29 cellular contexts compared by ENCODE assay signal in the genomic region with DNA sequence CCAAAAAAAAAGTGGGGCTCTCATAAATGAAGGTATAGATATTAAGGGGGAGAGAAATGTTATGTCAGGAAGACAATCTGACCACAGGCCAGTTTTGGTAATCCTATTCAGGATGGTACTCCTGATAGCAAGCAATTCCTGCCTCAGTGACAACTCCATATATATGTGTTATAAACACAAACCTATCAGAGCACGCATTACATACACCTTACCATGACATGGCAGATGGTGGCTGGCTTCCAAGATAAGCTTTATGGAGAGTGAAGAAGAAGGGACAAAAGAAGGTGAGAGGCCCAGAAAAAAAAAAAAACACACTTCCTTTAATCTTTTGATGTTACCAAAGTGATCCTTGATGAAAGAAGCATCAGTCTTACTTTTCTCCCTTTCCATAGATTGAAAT. TPM values are rescaled to one million over a fixed set of nuclear protein-coding genes. Genes with fewer than 3 reads are reported as not detected.
A peak's percentile ranks its signal among the peaks of the same experiment; 100 is the strongest.
DNase-seq lines count a peak whose midpoint lies in the region; ATAC-seq, FAIRE-seq and TF ChIP-seq lines count a peak whose summit lies in the region.
"Had no signal": no experiment of that assay in that cellular context is flagged by ENCODE, and none has a peak within 500 bp of the region (broad histone marks: within the 10 kb centered on the region; RNA-seq: fewer than 3 reads in every experiment).

No MANE protein-coding gene starts in this region.

- H3K79me2 ChIP-seq in Karpas-422 (ENCODE audit: low read length) (no peaks in the 10 kb centered on the region), astrocyte (ENCODE audit: insufficient read depth, low read length) (no peaks in the 10 kb centered on the region), mesendoderm (ENCODE audit: control insufficient read depth, insufficient read depth, low read length) (no peaks in the 10 kb centered on the region), MM.1S (ENCODE audit: low read length) (no peaks in the 10 kb centered on the region)

- H3K4me3 Mint-ChIP-seq in astrocyte (ENCODE audit: unreplicated experiment) = no peak overlapping the region
- H3K4me3 Mint-ChIP-seq: CD14-positive monocyte; CD4-positive, alpha-beta T cell; CD8-positive, alpha-beta memory T cell; H9 had no signal

- ATAC-seq in GM18867 (IDR thresholded peaks at IDR 0.05; ENCODE audit: unreplicated experiment) = no peak
- ATAC-seq: A549, HCT116 had no signal

- no peak for TF ChIP-seq POLR2A in GM12891 (IDR thresholded peaks at IDR 0.05; ENCODE audit: low read depth, low read length)

- H3K23ac ChIP-seq in mesendoderm (ENCODE audit: low read length) = no peak overlapping the region

- no peaks in the 10 kb centered on the region for H3K27me3 ChIP-seq in Karpas-422 (ENCODE audit: low read length)
- H3K27me3 ChIP-seq in astrocyte (ENCODE audit: insufficient read depth, low read length) = no peaks in the 10 kb centered on the region
- H3K27me3 ChIP-seq in mesendoderm (ENCODE audit: insufficient read depth, low read length, poor library complexity) = no peaks in the 10 kb centered on the region
- no peaks in the 10 kb centered on the region for H3K27me3 ChIP-seq in MM.1S (replicated peaks; ENCODE audit: insufficient read depth, low read length)
- H3K27me3 ChIP-seq: BE2C; BLaER1 treated with 17β-estradiol and CSF1 and Interleukin-3, amounts not matched to agents 10 nM and 100 nM had no signal

- H4K20me1 ChIP-seq in Karpas-422 (ENCODE audit: insufficient read depth, low read depth, low read length) (no peaks in the 10 kb centered on the region), astrocyte (ENCODE audit: insufficient read depth, low read length) (no peaks in the 10 kb centered on the region), MM.1S (ENCODE audit: insufficient read depth, low read length) (no peaks in the 10 kb centered on the region)
- H4K20me1 ChIP-seq: BLaER1 treated with 17β-estradiol and CSF1 and Interleukin-3, amounts not matched to agents 10 nM and 100 nM had no signal

- H3K4me1 ChIP-seq in Karpas-422 (ENCODE audit: low read length) (no peaks in the 10 kb centered on the region), astrocyte (ENCODE audit: insufficient read depth, low read length) (no peaks in the 10 kb centered on the region), mesendoderm (ENCODE audit: control insufficient read depth, low read depth, low read length) (peaks cover 1% of the 10 kb centered on the region), MM.1S (ENCODE audit: low read length) (no peaks in the 10 kb centered on the region)
- H3K4me1 ChIP-seq: A549, BE2C had no signal

- no peak overlapping the region for H4K8ac ChIP-seq in mesendoderm (ENCODE audit: low read depth, low read length)

- H3K27ac Mint-ChIP-seq in astrocyte (ENCODE audit: unreplicated experiment) = no peak overlapping the region
- H3K27ac Mint-ChIP-seq: CD14-positive monocyte; CD4-positive, alpha-beta T cell; CD8-positive, alpha-beta memory T cell; H9 had no signal

- no peaks in the 10 kb centered on the region for H3K36me3 Mint-ChIP-seq in astrocyte (ENCODE audit: low read depth, unreplicated experiment)
- H3K36me3 Mint-ChIP-seq: CD14-positive monocyte; CD8-positive, alpha-beta memory T cell had no signal

- WGBS in mesendoderm (ENCODE audit: extremely low coverage, insufficient coverage, low lambda C conversion rate) = no CpG with 5 or more reads among the region's 1 CpG

- H3K27me3 Mint-ChIP-seq in astrocyte (ENCODE audit: low read depth, unreplicated experiment) = no peaks in the 10 kb centered on the region

- DNase-seq in CMK (ENCODE audit: low read depth) (peak; percentile 30), Karpas-422 (peak; percentile 25), astrocyte (ENCODE audit: low read depth) (no peak), mesendoderm (no peak), MM.1S (no peak), NCI-H1694 (lab: John Stamatoyannopoulos, UW) (no peak), GM12891 (ENCODE audit: insufficient read length, low spot score) (no peak)
- DNase-seq: 8988T; ACHN; AML-193; BE2C; Calu3; CD4-positive, alpha-beta T cell; CD8-positive, alpha-beta memory T cell; COR-L47; DMS53; DMS79 treated with DMSO at 0.1 percent for 48 hours; GF-D8; GM23248; H9 had no signal

- FAIRE-seq in astrocyte (lab: Jason Lieb, UNC) = peak; percentile 29
- no peak for FAIRE-seq in GM12891 (lab: Jason Lieb, UNC)
- FAIRE-seq: A549, GM12892, GM19239 had no signal

- no peaks in the 10 kb centered on the region for H3K79me1 ChIP-seq in mesendoderm (ENCODE audit: low read length)

- no peak overlapping the region for H2BK15ac ChIP-seq in mesendoderm (replicated peaks; ENCODE audit: low read depth)

- H2AK5ac ChIP-seq in mesendoderm (ENCODE audit: low read length) = no peak overlapping the region

- H3K4me3 ChIP-seq in Karpas-422 (ENCODE audit: low read length) (no peak overlapping the region), astrocyte (ENCODE audit: insufficient read depth, low read depth, low read length) (no peak overlapping the region), mesendoderm (ENCODE audit: low read length) (no peak overlapping the region), MM.1S (ENCODE audit: low read length) (no peak overlapping the region)
- H3K4me3 ChIP-seq: A549; BLaER1 treated with 17β-estradiol and CSF1 and Interleukin-3, amounts not matched to agents 10 nM and 100 nM; GM23248 had no signal

- H3K9me3 Mint-ChIP-seq in astrocyte (ENCODE audit: unreplicated experiment) = no peaks in the 10 kb centered on the region
- H3K9me3 Mint-ChIP-seq: CD4-positive, alpha-beta T cell had no signal

- no peak overlapping the region for H3K18ac ChIP-seq in mesendoderm (ENCODE audit: low read length)

- no peak overlapping the region for H3K4ac ChIP-seq in mesendoderm (ENCODE audit: low read depth, low read length)

- no peaks in the 10 kb centered on the region for H3K9me2 ChIP-seq in Karpas-422 (replicated peaks; ENCODE audit: insufficient read depth, low read length)
- H3K9me2 ChIP-seq in MM.1S (replicated peaks; ENCODE audit: insufficient read depth, low read length) = no peaks in the 10 kb centered on the region

- H3K4me2 ChIP-seq in Karpas-422 (ENCODE audit: low read depth, low read length, poor library complexity, severe bottlenecking) (no peak overlapping the region), astrocyte (ENCODE audit: low read length) (no peak overlapping the region), mesendoderm (ENCODE audit: low read length) (no peak overlapping the region), MM.1S (ENCODE audit: low read depth, low read length) (no peak overlapping the region)
- H3K4me2 ChIP-seq: A549; BLaER1 treated with 17β-estradiol and CSF1 and Interleukin-3, amounts not matched to agents 10 nM and 100 nM had no signal

- H3K9me3 ChIP-seq in Karpas-422 (ENCODE audit: low read length) (no peaks in the 10 kb centered on the region), astrocyte (ENCODE audit: insufficient read depth, low read depth, low read length) (no peaks in the 10 kb centered on the region), MM.1S (replicated peaks; ENCODE audit: insufficient read depth, low read length) (no peaks in the 10 kb centered on the region)
- H3K9me3 ChIP-seq: A549, BE2C had no signal

- H2AFZ ChIP-seq in Karpas-422 (ENCODE audit: low read length) = no peak overlapping the region
- H2AFZ ChIP-seq in astrocyte (ENCODE audit: low read depth, low read length) = no peak overlapping the region
- H2AFZ ChIP-seq in MM.1S (ENCODE audit: low read length) = no peak overlapping the region
- H2AFZ ChIP-seq: GM23248 had no signal

- no peak overlapping the region for H3K9ac ChIP-seq in Karpas-422 (ENCODE audit: low read length)
- no peak overlapping the region for H3K9ac ChIP-seq in astrocyte (ENCODE audit: low read length)
- H3K9ac ChIP-seq in mesendoderm (ENCODE audit: low read length) = no peak overlapping the region
- no peak overlapping the region for H3K9ac ChIP-seq in MM.1S (ENCODE audit: low read length)
- H3K9ac ChIP-seq: BLaER1 treated with 17β-estradiol and CSF1 and Interleukin-3, amounts not matched to agents 10 nM and 100 nM; GM23248 had no signal

- H2BK5ac ChIP-seq in mesendoderm (ENCODE audit: low read length) = no peak overlapping the region

- no peaks in the 10 kb centered on the region for H3F3A ChIP-seq in MM.1S (ENCODE audit: insufficient read depth, low read length)

- no peaks in the 10 kb centered on the region for H3K4me1 Mint-ChIP-seq in astrocyte (ENCODE audit: low read depth, unreplicated experiment)
- H3K4me1 Mint-ChIP-seq: CD8-positive, alpha-beta memory T cell had no signal

- TF ChIP-seq CTCF in astrocyte (IDR thresholded peaks at IDR 0.05; ENCODE audit: insufficient read depth, low read depth, low read length) (no peak), MM.1S (IDR thresholded peaks at IDR 0.05; ENCODE audit: low read length) (no peak)

- no peak overlapping the region for H3K56ac ChIP-seq in mesendoderm (ENCODE audit: low read length)

- no peak overlapping the region for H2BK120ac ChIP-seq in mesendoderm (ENCODE audit: low read depth, low read length)

- H3K36me3 ChIP-seq in Karpas-422 (ENCODE audit: insufficient read depth, low read length) = no peaks in the 10 kb centered on the region
- H3K36me3 ChIP-seq in astrocyte (ENCODE audit: insufficient read depth, low read length) = no peaks in the 10 kb centered on the region
- no peaks in the 10 kb centered on the region for H3K36me3 ChIP-seq in mesendoderm (ENCODE audit: control insufficient read depth, insufficient read depth, low read length)
- no peaks in the 10 kb centered on the region for H3K36me3 ChIP-seq in MM.1S (replicated peaks; ENCODE audit: insufficient read depth, low read length)
- H3K36me3 ChIP-seq: BE2C; BLaER1 treated with 17β-estradiol and CSF1 and Interleukin-3, amounts not matched to agents 10 nM and 100 nM had no signal

- H3K27ac ChIP-seq in Karpas-422 (ENCODE audit: low read length) = no peak overlapping the region
- no peak overlapping the region for H3K27ac ChIP-seq in astrocyte (ENCODE audit: low read depth, low read length)
- no peak overlapping the region for H3K27ac ChIP-seq in mesendoderm (ENCODE audit: low read depth, low read length)
- no peak overlapping the region for H3K27ac ChIP-seq in MM.1S (ENCODE audit: low read length)
- H3K27ac ChIP-seq: A549; BLaER1 treated with 17β-estradiol and CSF1 and Interleukin-3, amounts not matched to agents 10 nM and 100 nM; GM23248 had no signal

- H4K5ac ChIP-seq in mesendoderm (ENCODE audit: low read length) = peak overlapping the region; percentile 81

TF ChIP-seq in GM12891, 5 proteins besides CTCF, POLR2A, EP300 and RAD21:
- TF ChIP-seq SPI1 (IDR thresholded peaks at IDR 0.05; ENCODE audit: low read depth, low read length) (no peak), PAX5 (IDR thresholded peaks at IDR 0.05; ENCODE audit: insufficient read depth, low read length, severe bottlenecking) (no peak), POU2F2 (IDR thresholded peaks at IDR 0.05; ENCODE audit: low read depth, low read length) (no peak), POLR2AphosphoS5 (IDR thresholded peaks at IDR 0.05; ENCODE audit: low read depth, low read length) (no peak), TAF1 (IDR thresholded peaks at IDR 0.05; ENCODE audit: low read depth, low read length) (no peak)

RNA-seq across cellular contexts. Expression of a gene that starts 29.5 kb away (rescaled TPM):
- not detected in 2 replicates for total RNA-seq in Karpas-422 (2014; rRNA removed; shearing (Covaris generic); ENCODE audit: low replicate concordance)
- total RNA-seq in astrocyte = 2.5 TPM in 2 replicates
- 39.2 TPM for polyA plus RNA-seq in mesendoderm (2013, experiment 1 of 2)
- 38.7 TPM for polyA plus RNA-seq in mesendoderm (2013, experiment 2 of 2)
- polyA plus RNA-seq in GM12891 (2012; ENCODE audit: low read depth, missing spikeins) = not detected
- total RNA-seq: CD4-positive, alpha-beta T cell; CD8-positive, alpha-beta memory T cell; G401; GM23248; H4 had no signal
- polyA plus RNA-seq: A549; CD14-positive monocyte; CD8-positive, alpha-beta memory T cell had no signal

Comparison
In these comparisons a context has a peak if more than half of its experiments do, and no peak if none do; other contexts are left out.
1. DNase-seq: peak in CMK (single experiment) and Karpas-422 (single experiment); none in astrocyte (single experiment), mesendoderm (single experiment), MM.1S (single experiment), NCI-H1694 (single experiment) and GM12891 (single experiment).